Comparison of ENCODE assay signal across 12 cellular contexts in genomic region chr16:89332248-89333245, GRCh38.
A peak's percentile ranks its signal among the peaks of the same experiment; 100 is the strongest.
DNase-seq lines count a peak whose midpoint lies in the region; ATAC-seq and TF ChIP-seq lines count a peak whose summit lies in the region.
"Had no signal": no experiment of that assay in that cellular context is flagged by ENCODE, and none has a peak within 500 bp of the region (broad histone marks: within the 10 kb centered on the region; RNA-seq: fewer than 3 reads in every experiment).

No MANE protein-coding gene starts in this region.

- peaks cover 15% of the 10 kb centered on the region; the same call in 1 of the 2 replicates for H4K20me1 ChIP-seq in OCI-LY7 (ENCODE audit: insufficient read depth, low read length)

- H3K4me2 ChIP-seq in OCI-LY7 (ENCODE audit: low read length), result peak overlapping the region; percentile 61

- no peak overlapping the region for H2AFZ ChIP-seq in OCI-LY7 (ENCODE audit: low read length)

- peak overlapping the region; percentile 45 for H3K27ac ChIP-seq in OCI-LY7 (ENCODE audit: low read depth, low read length, poor library complexity, severe bottlenecking)
- peak overlapping the region; percentile 7 for H3K27ac ChIP-seq in effector memory CD4-positive, alpha-beta T cell (ENCODE audit: insufficient read depth, low read length, poor library complexity, severe bottlenecking)
- H3K27ac ChIP-seq: 22Rv1 had no signal

- H3K4me3 ChIP-seq in OCI-LY7 (ENCODE audit: low read depth, low read length, poor library complexity, severe bottlenecking), result no peak overlapping the region
- no peak overlapping the region for H3K4me3 ChIP-seq in effector memory CD4-positive, alpha-beta T cell (ENCODE audit: insufficient read depth, low read depth, low read length, poor library complexity, severe bottlenecking)

- peaks cover 64% of the 10 kb centered on the region for H3K4me1 ChIP-seq in OCI-LY7 (ENCODE audit: insufficient read depth, low read length, poor library complexity, severe bottlenecking)
- peaks cover 29% of the 10 kb centered on the region for H3K4me1 ChIP-seq in effector memory CD4-positive, alpha-beta T cell (ENCODE audit: control insufficient read depth, insufficient read depth, low read length, poor library complexity, severe bottlenecking)

- H3K9me3 Mint-ChIP-seq in neural crest cell, result no peaks in the 10 kb centered on the region

- ATAC-seq in GM18517 (IDR thresholded peaks at IDR 0.05; ENCODE audit: unreplicated experiment), result no peak

- peaks cover 13% of the 10 kb centered on the region for H3K36me3 ChIP-seq in OCI-LY7 (ENCODE audit: insufficient read depth, low read length)
- H3K36me3 ChIP-seq in effector memory CD4-positive, alpha-beta T cell (ENCODE audit: control insufficient read depth, insufficient read depth, low read length), result no peaks in the 10 kb centered on the region

- no peak overlapping the region for H3K27ac Mint-ChIP-seq in neural crest cell (ENCODE audit: unreplicated experiment)

- no peaks in the 10 kb centered on the region for H3K36me3 Mint-ChIP-seq in neural crest cell (ENCODE audit: low read depth)

- peak overlapping the region; percentile 12 for H3K4me3 Mint-ChIP-seq in neural crest cell

- H3K4me1 Mint-ChIP-seq in neural crest cell, result peaks cover 56% of the 10 kb centered on the region

- peaks cover 98% of the 10 kb centered on the region for H3K79me2 ChIP-seq in OCI-LY7 (ENCODE audit: insufficient read depth, low read depth, low read length)

- no peaks in the 10 kb centered on the region for H3K9me2 ChIP-seq in OCI-LY7 (ENCODE audit: insufficient read depth, low read length)

- CTCF ChIA-PET in OCI-LY7 (lab: Charles Lee; ENCODE audit: unreplicated experiment), result no interaction called here

- peak; percentile 24 for DNase-seq in NCI-H2171 treated with DMSO at 0.1 percent for 48 hours (lab: John Stamatoyannopoulos, UW)
- no peak for DNase-seq in NCI-H2171 (lab: John Stamatoyannopoulos, UW)
- peak; percentile 66 for DNase-seq in OCI-LY7 (ENCODE audit: low spot score)
- DNase-seq in effector memory CD4-positive, alpha-beta T cell, result no peak
- DNase-seq in neural crest cell (ENCODE audit: low read depth, low spot score), result no peak
- no peak for DNase-seq in AG08396 (ENCODE audit: low spot score)
- no peak for DNase-seq in NCI-H1436 (lab: John Stamatoyannopoulos, UW)
- DNase-seq: activated effector memory CD4-positive, alpha-beta T cell treated with Interleukin-2 at 50 U/mL for 16 hours; T1000 had no signal

- H3K27me3 ChIP-seq in effector memory CD4-positive, alpha-beta T cell (replicated peaks; ENCODE audit: control insufficient read depth, insufficient read depth, low read length, poor library complexity, severe bottlenecking), result no peaks in the 10 kb centered on the region
- H3K27me3 ChIP-seq: dorsolateral prefrontal cortex had no signal

- POLR2A ChIA-PET in OCI-LY7 (lab: Charles Lee), result interaction anchor here (0.7 kb wide), 1 partner anchor 113 kb away, joined by 3 read pairs; no protein-coding TSS in a partner anchor

- BruUV-seq in OCI-LY7 (replicated peaks; lab: Mats Ljungman, UMichigan), result no TSS peak

- no peaks in the 10 kb centered on the region for H3K9me3 ChIP-seq in OCI-LY7 (ENCODE audit: low read length)
- H3K9me3 ChIP-seq in effector memory CD4-positive, alpha-beta T cell (ENCODE audit: control insufficient read depth, low read length), result no peaks in the 10 kb centered on the region

- intact Hi-C loops in OCI-LY7 (cut with micrococcal nuclease; ENCODE audit: unreplicated experiment), result loop anchor here (1.0 to 2.0 kb wide), 3 partner anchors 156 to 225 kb away; partner anchors contain the start of gene SPG7

- TF ChIP-seq CTCF in OCI-LY7 (conservative IDR thresholded peaks at IDR 0.05; ENCODE audit: low read length) (no peak), neural crest cell (conservative IDR thresholded peaks at IDR 0.05) (no peak)

- no peaks in the 10 kb centered on the region for H3K27me3 Mint-ChIP-seq in neural crest cell (ENCODE audit: low read depth)

Comparison
In these comparisons a context has a peak if more than half of its experiments do, and no peak if none do; other contexts are left out.
1. DNase-seq: peak in NCI-H2171 treated with DMSO at 0.1 percent for 48 hours (single experiment) and OCI-LY7 (single experiment); none in NCI-H2171 (single experiment), effector memory CD4-positive, alpha-beta T cell (0 of 3), neural crest cell (single experiment), AG08396 (single experiment) and NCI-H1436 (single experiment).